Comparison of ENCODE assay signal across 9 cellular contexts in genomic region chr4:154551872-154552686, GRCh38. TPM values are rescaled to one million over a fixed set of nuclear protein-coding genes. Genes with fewer than 3 reads are reported as not detected.
DNase-seq lines count a peak whose midpoint lies in the region; ATAC-seq and TF ChIP-seq lines count a peak whose summit lies in the region.
"Had no signal": no experiment of that assay in that cellular context is flagged by ENCODE, and none has a peak within 500 bp of the region (broad histone marks: within the 10 kb centered on the region; RNA-seq: fewer than 3 reads in every experiment).

No MANE protein-coding gene starts in this region.

- DNase-seq in NCI-H524 (lab: John Stamatoyannopoulos, UW) (peak; percentile 8 to 41), NCI-H524 treated with DMSO at 0.1 percent for 48 hours (lab: John Stamatoyannopoulos, UW) (no peak), NCI-H146 (lab: John Stamatoyannopoulos, UW) (peak; percentile 52), T1000 (lab: John Stamatoyannopoulos, UW) (peak; percentile 26), astrocyte of the hippocampus (ENCODE audit: low read depth, low spot score) (peak; percentile 87), hypothalamus (lab: John Stamatoyannopoulos, UW) (peak in 48 of 51 donors; percentile 1 to 82 (median 42)), spleen (peak; percentile 87)

- TF ChIP-seq POLR2A in spleen (IDR thresholded peaks at IDR 0.05) = no peak

- no peak overlapping the region for H3K4me3 ChIP-seq in spleen
- H3K4me3 ChIP-seq: BLaER1 treated with 17β-estradiol and CSF1 and Interleukin-3, amounts not matched to agents 10 nM and 100 nM had no signal

- intact Hi-C loops in spleen (cut with DNase I; ENCODE audit: low total_unique reads) = loop anchor here (5.0 to 10.0 kb wide), 2 partner anchors 225 to 813 kb away; no protein-coding TSS in a partner anchor

- no peaks in the 10 kb centered on the region for H3K27me3 ChIP-seq in spleen (replicated peaks in 1 of 7)
- H3K27me3 ChIP-seq: BLaER1 treated with 17β-estradiol and CSF1 and Interleukin-3, amounts not matched to agents 10 nM and 100 nM had no signal

- H3K36me3 ChIP-seq in spleen = peaks cover 0 to 13% (median 7%) of the 10 kb centered on the region in 6 donors

- ATAC-seq in HG02852 (IDR thresholded peaks at IDR 0.05; ENCODE audit: unreplicated experiment) = peak; percentile 44

- H3K4me1 ChIP-seq in spleen = peaks cover 10 to 45% (median 34%) of the 10 kb centered on the region in 6 donors

- H3K27ac ChIP-seq in spleen = no peak overlapping the region
- H3K27ac ChIP-seq: BLaER1 treated with 17β-estradiol and CSF1 and Interleukin-3, amounts not matched to agents 10 nM and 100 nM had no signal

- no peaks in the 10 kb centered on the region for H3K9me3 ChIP-seq in spleen

- 15 to 31% (median 18%) methylated on average over 6 of the region's 6 CpGs for WGBS in spleen, 5 donors

- TF ChIP-seq CTCF in spleen (IDR thresholded peaks at IDR 0.05 in 8 of 11, conservative IDR thresholded peaks at IDR 0.05 in 3 of 11) = peak; percentile 50 to 95 (median 80)

RNA-seq across cellular contexts. Expression of gene PLRG1, which starts 1.9 kb away (rescaled TPM):
- 10 to 100 TPM; 38.6 to 66.2 (median 58.7) TPM for total RNA-seq in spleen
- 10 to 100 TPM; 37.8 to 44.2 (median 44.0) TPM for polyA plus RNA-seq in spleen

RNA-seq across cellular contexts. Expression of gene FGB, which starts 10.7 kb away (rescaled TPM):
- total RNA-seq in spleen = 1 to 10 TPM in 1 of 7 donors, not detected in 6; 2.3 TPM
- polyA plus RNA-seq in spleen = under 1 TPM in 1 of 3 donors, not detected in 2; 0.74 TPM

RNA-seq across cellular contexts. Expression of gene FGA, which starts 38.5 kb away (rescaled TPM):
- total RNA-seq in spleen = 1 to 10 TPM in 1 of 7 donors, not detected in 6; 2.8 TPM
- under 1 TPM in 2 of 3 donors, not detected in 1; 0.06 to 0.11 TPM for polyA plus RNA-seq in spleen
